ENCODE assay signal across 33 cellular contexts in genomic region chrX:105228602-105229001, GRCh38. TPM values are rescaled to one million over a fixed set of nuclear protein-coding genes. Genes with fewer than 3 reads are reported as not detected.
"Had no signal": no experiment of that assay in that cellular context is flagged by ENCODE, and none has a peak within 500 bp of the region (broad histone marks: within the 10 kb centered on the region; RNA-seq: fewer than 3 reads in every experiment).

No MANE protein-coding gene starts in this region.

- H3K36me3 Mint-ChIP-seq: immature natural killer cell; mesothelial cell of epicardium; naive B cell; natural killer cell treated with Interleukin-12 subunit alpha and Interleukin-12 subunit beta and Interleukin-15 and Interleukin-18, amount 100 ng/mL, for 72 hours; stimulated activated memory B cell treated with anti-CD40 and anti-IgM and Interleukin-4, amounts not matched to agents 10 μg/mL and 1 μg/mL and 100 μg/mL, for 72 hours had no signal

- H3K27me3 ChIP-seq: esophagus muscularis mucosa, spleen, testis, tibial artery, upper lobe of left lung had no signal

- ATAC-seq: heart right ventricle; mucosa of descending colon; natural killer cell treated with Interleukin-12 subunit alpha and Interleukin-12 subunit beta and Interleukin-15 and Interleukin-18, amount 100 ng/mL, for 72 hours; psoas muscle; right cardiac atrium; stimulated activated memory B cell treated with anti-CD40 and anti-IgM and Interleukin-4, amounts not matched to agents 10 μg/mL and 1 μg/mL and 100 μg/mL, for 72 hours; stimulated activated naive CD8-positive, alpha-beta T cell treated with anti-CD3 and anti-CD28 coated beads, Interleukin-15, Interleukin-2, amounts not matched to agents 100 U/mL and 50 U/mL, for 24 hours had no signal

- H3K4me3 ChIP-seq: coronary artery, esophagus muscularis mucosa, heart right ventricle, mucosa of descending colon, psoas muscle, skin epidermis, spleen, testis, tibial artery, upper lobe of left lung had no signal

- H3K9me3 Mint-ChIP-seq: natural killer cell treated with Interleukin-12 subunit alpha and Interleukin-12 subunit beta and Interleukin-15 and Interleukin-18, amount 100 ng/mL, for 72 hours; stimulated activated memory B cell treated with anti-CD40 and anti-IgM and Interleukin-4, amounts not matched to agents 10 μg/mL and 1 μg/mL and 100 μg/mL, for 72 hours had no signal

- H3K27me3 Mint-ChIP-seq: naive B cell; stimulated activated memory B cell treated with anti-CD40 and anti-IgM and Interleukin-4, amounts not matched to agents 10 μg/mL and 1 μg/mL and 100 μg/mL, for 72 hours had no signal

- H3K4me1 ChIP-seq: esophagus muscularis mucosa, heart right ventricle, psoas muscle, spleen, testis, tibial artery, upper lobe of left lung had no signal

- H3K36me3 ChIP-seq: esophagus muscularis mucosa, heart right ventricle, spleen, tibial artery, upper lobe of left lung had no signal

- H3K4me1 Mint-ChIP-seq: immature natural killer cell; mesothelial cell of epicardium; naive B cell; stimulated activated memory B cell treated with anti-CD40 and anti-IgM and Interleukin-4, amounts not matched to agents 10 μg/mL and 1 μg/mL and 100 μg/mL, for 72 hours had no signal

- H3K27ac Mint-ChIP-seq: immature natural killer cell; mesothelial cell of epicardium; naive B cell; natural killer cell treated with Interleukin-12 subunit alpha and Interleukin-12 subunit beta and Interleukin-15 and Interleukin-18, amount 100 ng/mL, for 72 hours; stimulated activated memory B cell treated with anti-CD40 and anti-IgM and Interleukin-4, amounts not matched to agents 10 μg/mL and 1 μg/mL and 100 μg/mL, for 72 hours had no signal

- H3K9me3 ChIP-seq: esophagus muscularis mucosa, heart right ventricle, mucosa of descending colon, psoas muscle, spleen, testis, tibial artery, upper lobe of left lung had no signal

- DNase-seq: dermis blood vessel endothelial cell; effector memory CD4-positive, alpha-beta T cell; glutamatergic neuron; heart right ventricle; hippocampal formation; immature natural killer cell; mesenchymal stem cell; mucosa of descending colon; naive B cell; psoas muscle; right cardiac atrium; spleen; stimulated activated CD4-positive, alpha-beta T cell treated with anti-CD3 and anti-CD28 coated beads, Interleukin-4, amount 100 ng/mL, for 4 hours; stimulated activated naive CD8-positive, alpha-beta T cell treated with anti-CD3 and anti-CD28 coated beads, Interleukin-15, Interleukin-2, amounts not matched to agents 100 U/mL and 50 U/mL, for 24 hours; substantia nigra; testis; tibial artery; upper lobe of left lung had no signal

- H3K27ac ChIP-seq: coronary artery, esophagus muscularis mucosa, heart right ventricle, psoas muscle, skin epidermis, spleen, testis, tibial artery, upper lobe of left lung had no signal

- H3K4me3 Mint-ChIP-seq: immature natural killer cell; mesothelial cell of epicardium; naive B cell; natural killer cell treated with Interleukin-12 subunit alpha and Interleukin-12 subunit beta and Interleukin-15 and Interleukin-18, amount 100 ng/mL, for 72 hours; neural crest cell; stimulated activated memory B cell treated with anti-CD40 and anti-IgM and Interleukin-4, amounts not matched to agents 10 μg/mL and 1 μg/mL and 100 μg/mL, for 72 hours had no signal

RNA-seq across cellular contexts. Expression of gene TEX13A, which starts 8.1 kb away (rescaled TPM):
- total RNA-seq: chondrocyte; dermis blood vessel endothelial cell; endothelial cell of umbilical vein; epithelial cell of proximal tubule; esophagus muscularis mucosa; fibroblast of lung; heart right ventricle; lower leg skin; lung microvascular endothelial cell; mesothelial cell of epicardium; mucosa of descending colon; natural killer cell treated with Interleukin-12 subunit alpha and Interleukin-12 subunit beta and Interleukin-15 and Interleukin-18, amount 100 ng/mL, for 72 hours; neural crest cell; osteocyte; psoas muscle; renal cortical epithelial cell; right cardiac atrium; spleen; upper lobe of left lung had no signal
